Comparison of ENCODE assay signal across 24 cellular contexts in genomic region chr12:89477633-89478279, GRCh38. TPM values are rescaled to one million over a fixed set of nuclear protein-coding genes. Genes with fewer than 3 reads are reported as not detected.
DNase-seq lines count a peak whose midpoint lies in the region; ATAC-seq, FAIRE-seq and TF ChIP-seq lines count a peak whose summit lies in the region.
"Had no signal": no experiment of that assay in that cellular context is flagged by ENCODE, and none has a peak within 500 bp of the region (broad histone marks: within the 10 kb centered on the region; RNA-seq: fewer than 3 reads in every experiment).

No MANE protein-coding gene starts in this region.

- H3K27ac ChIP-seq in K562 (ENCODE audit: extremely low read depth, low read depth, low read length) = no peak overlapping the region
- H3K27ac ChIP-seq: BLaER1 treated with 17β-estradiol and CSF1 and Interleukin-3, amounts not matched to agents 10 nM and 100 nM; KMS-11; Peyer's patch; thoracic aorta had no signal

- H3K9me3 Mint-ChIP-seq in activated naive CD8-positive, alpha-beta T cell treated with anti-CD3 and anti-CD28 coated beads, Interleukin-2, amount 10 ng/mL, durations not matched to agents 7 days and 5 days = no peaks in the 10 kb centered on the region
- no peaks in the 10 kb centered on the region for H3K9me3 Mint-ChIP-seq in activated naive CD8-positive, alpha-beta T cell treated with anti-CD3 and anti-CD28 coated beads, Interleukin-2, amount 50 U/mL, for 24 hours
- H3K9me3 Mint-ChIP-seq in stimulated activated effector memory CD8-positive, alpha-beta T cell treated with anti-CD3 and anti-CD28 coated beads, Interleukin-12 subunit alpha, Interleukin-12 subunit beta, amount 100 ng/mL, for 72 hours = no peaks in the 10 kb centered on the region
- H3K9me3 Mint-ChIP-seq in progenitor cell of endocrine pancreas (ENCODE audit: low read depth) = no peaks in the 10 kb centered on the region
- H3K9me3 Mint-ChIP-seq: brain; naive thymus-derived CD4-positive, alpha-beta T cell; stimulated activated memory B cell treated with anti-CD40 and anti-IgM and Interleukin-4, amounts not matched to agents 10 μg/mL and 1 μg/mL and 100 μg/mL, for 72 hours had no signal

- WGBS in K562 (ENCODE audit: insufficient coverage, low coverage, missing lambda C conversion rate) = 67% methylated on average over 8 of the region's 8 CpGs

- ATAC-seq in activated naive CD8-positive, alpha-beta T cell treated with anti-CD3 and anti-CD28 coated beads, Interleukin-2, amount 10 ng/mL, durations not matched to agents 7 days and 5 days (ENCODE audit: low read depth) = no peak
- no peak for ATAC-seq in activated naive CD8-positive, alpha-beta T cell treated with anti-CD3 and anti-CD28 coated beads, Interleukin-2, amount 50 U/mL, for 24 hours
- no peak for ATAC-seq in K562
- peak; percentile 68 for ATAC-seq in stimulated activated effector memory CD8-positive, alpha-beta T cell treated with anti-CD3 and anti-CD28 coated beads, Interleukin-12 subunit alpha, Interleukin-12 subunit beta, amount 100 ng/mL, for 72 hours
- ATAC-seq in HG03439 (IDR thresholded peaks at IDR 0.05; ENCODE audit: unreplicated experiment) = no peak
- ATAC-seq: naive thymus-derived CD4-positive, alpha-beta T cell; stimulated activated memory B cell treated with anti-CD40 and anti-IgM and Interleukin-4, amounts not matched to agents 10 μg/mL and 1 μg/mL and 100 μg/mL, for 72 hours had no signal

- H3K4me2 ChIP-seq in Loucy (ENCODE audit: low read depth, low read length, poor library complexity, severe bottlenecking) = no peak overlapping the region
- H3K4me2 ChIP-seq in K562 (ENCODE audit: insufficient read depth, low read length) = no peak overlapping the region
- H3K4me2 ChIP-seq: KMS-11 had no signal

- no peaks in the 10 kb centered on the region for H3K79me2 ChIP-seq in Loucy (ENCODE audit: insufficient read depth, low read length)
- no peaks in the 10 kb centered on the region for H3K79me2 ChIP-seq in K562 (ENCODE audit: control insufficient read depth, insufficient read depth, low read length)

- no peaks in the 10 kb centered on the region for H3K9me2 ChIP-seq in Loucy (replicated peaks; ENCODE audit: low read depth, low read length)

- no peaks in the 10 kb centered on the region for H3K27me3 Mint-ChIP-seq in activated naive CD8-positive, alpha-beta T cell treated with anti-CD3 and anti-CD28 coated beads, Interleukin-2, amount 10 ng/mL, durations not matched to agents 7 days and 5 days
- no peaks in the 10 kb centered on the region for H3K27me3 Mint-ChIP-seq in activated naive CD8-positive, alpha-beta T cell treated with anti-CD3 and anti-CD28 coated beads, Interleukin-2, amount 50 U/mL, for 24 hours
- no peaks in the 10 kb centered on the region for H3K27me3 Mint-ChIP-seq in progenitor cell of endocrine pancreas
- H3K27me3 Mint-ChIP-seq: brain; naive thymus-derived CD4-positive, alpha-beta T cell; stimulated activated memory B cell treated with anti-CD40 and anti-IgM and Interleukin-4, amounts not matched to agents 10 μg/mL and 1 μg/mL and 100 μg/mL, for 72 hours had no signal

- CTCF ChIA-PET in K562 (lab: Yijun Ruan, JAX; ENCODE audit: low intra/inter-chr PET ratio) = no interaction called here

- no peaks in the 10 kb centered on the region for H3K9me1 ChIP-seq in K562 (ENCODE audit: control insufficient read depth, insufficient read depth, low read length)

- DNase-seq in activated naive CD8-positive, alpha-beta T cell treated with anti-CD3 and anti-CD28 coated beads, Interleukin-2, amount 10 ng/mL, durations not matched to agents 7 days and 5 days = no peak
- DNase-seq in activated naive CD8-positive, alpha-beta T cell treated with anti-CD3 and anti-CD28 coated beads, Interleukin-2, amount 50 U/mL, for 24 hours = no peak
- DNase-seq in K562 (ENCODE audit: extremely low read depth in 1 of 4, low spot score in 3 of 4) = no peak
- no peak for DNase-seq in stimulated activated effector memory CD8-positive, alpha-beta T cell treated with anti-CD3 and anti-CD28 coated beads, Interleukin-12 subunit alpha, Interleukin-12 subunit beta, amount 100 ng/mL, for 72 hours (ENCODE audit: low spot score in 2 of 2)
- no peak for DNase-seq in iPS-NIHi7 (ENCODE audit: extremely low spot score)
- no peak for DNase-seq in progenitor cell of endocrine pancreas (ENCODE audit: low spot score, unreplicated experiment)
- DNase-seq: activated CD4-positive, alpha-beta T cell treated with anti-CD3 and anti-CD28 coated beads for 1 hour; activated effector memory CD4-positive, alpha-beta T cell treated with Interleukin-2 at 50 U/mL for 16 hours; effector CD4-positive, alpha-beta T cell; EL; foreskin fibroblast; MV-4-11; naive thymus-derived CD4-positive, alpha-beta T cell; NCI-H510A; Peyer's patch; stimulated activated CD4-positive, alpha-beta T cell treated with anti-CD3 and anti-CD28 coated beads, Interleukin-2, amount 100 ng/mL, for 48 hours had no signal

- H4K20me1 ChIP-seq in Loucy (ENCODE audit: insufficient read depth, low read length, poor library complexity, severe bottlenecking) (no peaks in the 10 kb centered on the region), K562 (replicated peaks; ENCODE audit: control insufficient read depth, insufficient read depth, low read length) (no peaks in the 10 kb centered on the region)
- H4K20me1 ChIP-seq: BLaER1 treated with 17β-estradiol and CSF1 and Interleukin-3, amounts not matched to agents 10 nM and 100 nM had no signal

- BruUV-seq in K562 (replicated peaks; lab: Mats Ljungman, UMichigan) = no TSS peak

- no peak overlapping the region for H3K9ac ChIP-seq in Loucy (ENCODE audit: low read depth, low read length, poor library complexity, severe bottlenecking)
- no peak overlapping the region for H3K9ac ChIP-seq in K562 (ENCODE audit: insufficient read depth in 1 of 2, low read depth in 2 of 2, low read length in 2 of 2)
- H3K9ac ChIP-seq: BLaER1 treated with 17β-estradiol and CSF1 and Interleukin-3, amounts not matched to agents 10 nM and 100 nM; KMS-11 had no signal

- H2AFZ ChIP-seq in Loucy (ENCODE audit: low read length) (no peak overlapping the region), K562 (ENCODE audit: low read depth, low read length) (no peak overlapping the region)

- in situ Hi-C loops in K562 (cut with MboI) = no loop called here

- 0 out of 2 replicates have a peak, but pooled peaks have one; percentile 17 for TF ChIP-seq CTCF in Loucy (conservative IDR thresholded peaks at IDR 0.05; ENCODE audit: low read length)
- TF ChIP-seq CTCF in K562 (IDR thresholded peaks at IDR 0.05 in 2 of 3, conservative IDR thresholded peaks at IDR 0.05 in 1 of 3; ENCODE audit: insufficient read depth in 2 of 3, low read depth in 1 of 3, low read length in 3 of 3) = no peak
- no peak for TF ChIP-seq CTCF in progenitor cell of endocrine pancreas (IDR thresholded peaks at IDR 0.05; ENCODE audit: unreplicated experiment)

- H3K4me3 Mint-ChIP-seq in activated naive CD8-positive, alpha-beta T cell treated with anti-CD3 and anti-CD28 coated beads, Interleukin-2, amount 10 ng/mL, durations not matched to agents 7 days and 5 days = peak overlapping the region; percentile 15
- no peak overlapping the region for H3K4me3 Mint-ChIP-seq in activated naive CD8-positive, alpha-beta T cell treated with anti-CD3 and anti-CD28 coated beads, Interleukin-2, amount 50 U/mL, for 24 hours
- H3K4me3 Mint-ChIP-seq in stimulated activated effector memory CD8-positive, alpha-beta T cell treated with anti-CD3 and anti-CD28 coated beads, Interleukin-12 subunit alpha, Interleukin-12 subunit beta, amount 100 ng/mL, for 72 hours = peak overlapping the region; percentile 36
- no peak overlapping the region for H3K4me3 Mint-ChIP-seq in progenitor cell of endocrine pancreas (ENCODE audit: low read depth)
- H3K4me3 Mint-ChIP-seq: brain; stimulated activated memory B cell treated with anti-CD40 and anti-IgM and Interleukin-4, amounts not matched to agents 10 μg/mL and 1 μg/mL and 100 μg/mL, for 72 hours had no signal

- TF ChIP-seq POLR2A in K562 (conservative IDR thresholded peaks at IDR 0.05) = no peak

- no peak overlapping the region for H3K4me3 ChIP-seq in Loucy (ENCODE audit: low read length, poor library complexity, severe bottlenecking)
- H3K4me3 ChIP-seq in K562 = no peak overlapping the region
- H3K4me3 ChIP-seq: BLaER1 treated with 17β-estradiol and CSF1 and Interleukin-3, amounts not matched to agents 10 nM and 100 nM; Peyer's patch; thoracic aorta had no signal

- intact Hi-C loops in K562 (cut with micrococcal nuclease) = loop anchor here (10.0 kb wide), 2 partner anchors 217 to 1467 kb away; no protein-coding TSS in a partner anchor

- H3K4me1 ChIP-seq in Loucy (ENCODE audit: insufficient read depth, low read length, poor library complexity, severe bottlenecking) (no peaks in the 10 kb centered on the region), K562 (replicated peaks in 1 of 2; ENCODE audit: control insufficient read depth in 2 of 2, insufficient read depth in 2 of 2, low read length in 2 of 2) (no peaks in the 10 kb centered on the region)
- H3K4me1 ChIP-seq: Peyer's patch had no signal

- H3K36me3 Mint-ChIP-seq in activated naive CD8-positive, alpha-beta T cell treated with anti-CD3 and anti-CD28 coated beads, Interleukin-2, amount 10 ng/mL, durations not matched to agents 7 days and 5 days = peaks cover 24% of the 10 kb centered on the region
- peaks cover 7% of the 10 kb centered on the region for H3K36me3 Mint-ChIP-seq in activated naive CD8-positive, alpha-beta T cell treated with anti-CD3 and anti-CD28 coated beads, Interleukin-2, amount 50 U/mL, for 24 hours (ENCODE audit: low read depth)
- H3K36me3 Mint-ChIP-seq in stimulated activated effector memory CD8-positive, alpha-beta T cell treated with anti-CD3 and anti-CD28 coated beads, Interleukin-12 subunit alpha, Interleukin-12 subunit beta, amount 100 ng/mL, for 72 hours = peaks cover 21% of the 10 kb centered on the region
- peaks cover 3% of the 10 kb centered on the region for H3K36me3 Mint-ChIP-seq in progenitor cell of endocrine pancreas (ENCODE audit: insufficient read depth)
- H3K36me3 Mint-ChIP-seq: brain had no signal

- no peak overlapping the region for H3K27ac Mint-ChIP-seq in activated naive CD8-positive, alpha-beta T cell treated with anti-CD3 and anti-CD28 coated beads, Interleukin-2, amount 10 ng/mL, durations not matched to agents 7 days and 5 days
- no peak overlapping the region for H3K27ac Mint-ChIP-seq in activated naive CD8-positive, alpha-beta T cell treated with anti-CD3 and anti-CD28 coated beads, Interleukin-2, amount 50 U/mL, for 24 hours
- H3K27ac Mint-ChIP-seq in stimulated activated effector memory CD8-positive, alpha-beta T cell treated with anti-CD3 and anti-CD28 coated beads, Interleukin-12 subunit alpha, Interleukin-12 subunit beta, amount 100 ng/mL, for 72 hours = peak overlapping the region; percentile 50
- no peak overlapping the region for H3K27ac Mint-ChIP-seq in progenitor cell of endocrine pancreas
- H3K27ac Mint-ChIP-seq: brain; stimulated activated memory B cell treated with anti-CD40 and anti-IgM and Interleukin-4, amounts not matched to agents 10 μg/mL and 1 μg/mL and 100 μg/mL, for 72 hours had no signal

- H3K9me3 ChIP-seq in Loucy (ENCODE audit: insufficient read depth, low read depth, low read length) = no peaks in the 10 kb centered on the region
- H3K9me3 ChIP-seq in K562 (replicated peaks; ENCODE audit: control insufficient read depth, insufficient read depth, low read depth, low read length) = no peaks in the 10 kb centered on the region
- H3K9me3 ChIP-seq: BLaER1 treated with 17β-estradiol and CSF1 and Interleukin-3, amounts not matched to agents 10 nM and 100 nM; Peyer's patch; thoracic aorta had no signal

- TF ChIP-seq RAD21 in K562 (CRISPR knock-in tag; conservative IDR thresholded peaks at IDR 0.05 in 1 of 2, IDR thresholded peaks at IDR 0.05 in 1 of 2) = no peak

- peaks cover 24% of the 10 kb centered on the region for H3K4me1 Mint-ChIP-seq in activated naive CD8-positive, alpha-beta T cell treated with anti-CD3 and anti-CD28 coated beads, Interleukin-2, amount 10 ng/mL, durations not matched to agents 7 days and 5 days
- H3K4me1 Mint-ChIP-seq in activated naive CD8-positive, alpha-beta T cell treated with anti-CD3 and anti-CD28 coated beads, Interleukin-2, amount 50 U/mL, for 24 hours = peaks cover 29% of the 10 kb centered on the region
- H3K4me1 Mint-ChIP-seq in stimulated activated effector memory CD8-positive, alpha-beta T cell treated with anti-CD3 and anti-CD28 coated beads, Interleukin-12 subunit alpha, Interleukin-12 subunit beta, amount 100 ng/mL, for 72 hours = peaks cover 44% of the 10 kb centered on the region
- peaks cover 2% of the 10 kb centered on the region for H3K4me1 Mint-ChIP-seq in progenitor cell of endocrine pancreas (ENCODE audit: low read depth)
- H3K4me1 Mint-ChIP-seq: stimulated activated memory B cell treated with anti-CD40 and anti-IgM and Interleukin-4, amounts not matched to agents 10 μg/mL and 1 μg/mL and 100 μg/mL, for 72 hours had no signal

- no peak for TF ChIP-seq EP300 in K562 (IDR thresholded peaks at IDR 0.05; ENCODE audit: low read length)

- POLR2A ChIA-PET in activated naive CD8-positive, alpha-beta T cell treated with anti-CD3 and anti-CD28 coated beads, Interleukin-2, amount 10 ng/mL, durations not matched to agents 7 days and 5 days (lab: Charles Lee) = no interaction called here
- POLR2A ChIA-PET in K562 (lab: Yijun Ruan, JAX) = no interaction called here

- H3K36me3 ChIP-seq in Loucy (ENCODE audit: insufficient read depth, low read length) (no peaks in the 10 kb centered on the region; the same call in 1 of the 2 replicates), K562 (ENCODE audit: control insufficient read depth, insufficient read depth, low read length) (no peaks in the 10 kb centered on the region)
- H3K36me3 ChIP-seq: Peyer's patch, thoracic aorta had no signal

- no peaks in the 10 kb centered on the region for H3F3A ChIP-seq in Loucy (ENCODE audit: low read depth)

- no peaks in the 10 kb centered on the region for H3K27me3 ChIP-seq in Loucy (ENCODE audit: insufficient read depth, low read length, poor library complexity, severe bottlenecking)
- no peaks in the 10 kb centered on the region for H3K27me3 ChIP-seq in K562 (ENCODE audit: control insufficient read depth in 2 of 2, insufficient read depth in 2 of 2, low read length in 2 of 2)
- H3K27me3 ChIP-seq: BLaER1 treated with 17β-estradiol and CSF1 and Interleukin-3, amounts not matched to agents 10 nM and 100 nM; Peyer's patch had no signal

- no peak for FAIRE-seq in K562 (lab: Jason Lieb, UNC)
- FAIRE-seq: D721Med had no signal

RNA-seq across cellular contexts. Expression of gene GALNT4, which starts 46.8 kb away (rescaled TPM):
- total RNA-seq in activated naive CD8-positive, alpha-beta T cell treated with anti-CD3 and anti-CD28 coated beads, Interleukin-2, amount 10 ng/mL, durations not matched to agents 7 days and 5 days = 10 to 100 TPM; 15.6 to 16.3 TPM
- total RNA-seq in K562 (2011; cell fraction: chromatin; rRNA removed; ENCODE audit: low replicate concordance) = 4.4 and 11.7 TPM in 2 replicates
- 3.8 TPM in 2 replicates for total RNA-seq in K562 (2011; cell fraction: nucleolus; rRNA removed)
- total RNA-seq in K562 (2011; cell fraction: nucleoplasm; rRNA removed) = 6.3 and 6.6 TPM in 2 replicates
- total RNA-seq in K562 (2014; rRNA removed) (3.0 and 3.4 TPM in 2 replicates), K562 (2014; rRNA removed; fragmentation: Illumina TruSeq; extraction: Trizol) (4.6 and 5.9 TPM in 2 replicates), K562 (2015; rRNA removed; fragmentation: Illumina TruSeq; extraction: Trizol) (3.4 and 3.8 TPM in 2 replicates), K562 (2021) (3.4 and 3.5 TPM in 2 replicates), progenitor cell of endocrine pancreas (25.7 and 27.9 TPM in 2 replicates)
- polyA plus RNA-seq in K562 (2011; rRNA removed) (1.6 and 1.9 TPM in 2 replicates), K562 (2014; fragmentation: Illumina TruSeq; extraction: Trizol) (2.3 and 2.5 TPM in 2 replicates), K562 (2014; fragmentation: Nextera tagmentation; extraction: Ambion mirVana) (1 to 10 TPM; 1.2 to 1.3 TPM), K562 (2014; rRNA removed) (1.7 and 3.6 TPM in 2 replicates)
- 0.30 and 1.2 TPM in 2 replicates for polyA plus RNA-seq in K562 (2011; cell fraction: cytosol; rRNA removed)
- polyA plus RNA-seq in K562 (2011; cell fraction: nucleus; rRNA removed) = 0.77 and 1.1 TPM in 2 replicates
- 2.8 and 2.9 TPM in 2 replicates for polyA plus RNA-seq in K562 (2012)
- polyA minus RNA-seq in K562 (2011; rRNA and poly(A)+ RNA removed) = 3.7 and 4.5 TPM in 2 replicates
- polyA minus RNA-seq in K562 (2011; cell fraction: cytosol; rRNA and poly(A)+ RNA removed) = 0.27 and 0.86 TPM in 2 replicates
- 2.3 and 4.7 TPM in 2 replicates for polyA minus RNA-seq in K562 (2011; cell fraction: nucleus; rRNA and poly(A)+ RNA removed)

RNA-seq across cellular contexts. Expression of gene POC1B, which starts 48.1 kb away (rescaled TPM):
- total RNA-seq in activated naive CD8-positive, alpha-beta T cell treated with anti-CD3 and anti-CD28 coated beads, Interleukin-2, amount 10 ng/mL, durations not matched to agents 7 days and 5 days = 10 to 100 TPM; 48.0 to 48.8 TPM
- 15.1 and 44.2 TPM in 2 replicates for total RNA-seq in K562 (2011; cell fraction: chromatin; rRNA removed; ENCODE audit: low replicate concordance)
- total RNA-seq in K562 (2011; cell fraction: nucleolus; rRNA removed) = 8.5 and 10.4 TPM in 2 replicates
- 18.7 and 19.4 TPM in 2 replicates for total RNA-seq in K562 (2011; cell fraction: nucleoplasm; rRNA removed)
- total RNA-seq in K562 (2014; rRNA removed) (8.1 and 9.7 TPM in 2 replicates), K562 (2014; rRNA removed; fragmentation: Illumina TruSeq; extraction: Trizol) (15.2 and 16.4 TPM in 2 replicates), K562 (2015; rRNA removed; fragmentation: Illumina TruSeq; extraction: Trizol) (11.2 and 13.5 TPM in 2 replicates), K562 (2021) (10.4 and 10.8 TPM in 2 replicates), progenitor cell of endocrine pancreas (32.0 and 34.4 TPM in 2 replicates)
- polyA plus RNA-seq in K562 (2011; rRNA removed) (14.3 and 16.1 TPM in 2 replicates), K562 (2014; fragmentation: Illumina TruSeq; extraction: Trizol) (11.8 and 15.3 TPM in 2 replicates), K562 (2014; fragmentation: Nextera tagmentation; extraction: Ambion mirVana) (1 to 10 TPM; 4.5 to 7.8 TPM), K562 (2014; rRNA removed) (8.0 and 11.2 TPM in 2 replicates)
- polyA plus RNA-seq in K562 (2011; cell fraction: cytosol; rRNA removed) = 6.5 and 10.5 TPM in 2 replicates
- polyA plus RNA-seq in K562 (2011; cell fraction: nucleus; rRNA removed) = 6.8 and 7.4 TPM in 2 replicates
- polyA plus RNA-seq in K562 (2012) = 10.1 and 18.5 TPM in 2 replicates
- polyA minus RNA-seq in K562 (2011; rRNA and poly(A)+ RNA removed) = 30.7 and 37.5 TPM in 2 replicates
- polyA minus RNA-seq in K562 (2011; cell fraction: cytosol; rRNA and poly(A)+ RNA removed) = 8.6 and 10.8 TPM in 2 replicates
- polyA minus RNA-seq in K562 (2011; cell fraction: nucleus; rRNA and poly(A)+ RNA removed) = 15.1 and 21.1 TPM in 2 replicates

Comparison
In these comparisons a context has a peak if more than half of its experiments do, and no peak if none do; other contexts are left out.
1. H3K4me3 Mint-ChIP-seq: peak in activated naive CD8-positive, alpha-beta T cell treated with anti-CD3 and anti-CD28 coated beads, Interleukin-2, amount 10 ng/mL, durations not matched to agents 7 days and 5 days (single experiment) and stimulated activated effector memory CD8-positive, alpha-beta T cell treated with anti-CD3 and anti-CD28 coated beads, Interleukin-12 subunit alpha, Interleukin-12 subunit beta, amount 100 ng/mL, for 72 hours (single experiment); none in activated naive CD8-positive, alpha-beta T cell treated with anti-CD3 and anti-CD28 coated beads, Interleukin-2, amount 50 U/mL, for 24 hours (single experiment) and progenitor cell of endocrine pancreas (single experiment).